In genomic region chr9:130320697-130321080, GRCh38 we compare ENCODE assay signal across 16 cellular contexts. TPM values are rescaled to one million over a fixed set of nuclear protein-coding genes. Genes with fewer than 3 reads are reported as not detected.
A peak's percentile ranks its signal among the peaks of the same experiment; 100 is the strongest.
DNase-seq lines count a peak whose midpoint lies in the region; TF ChIP-seq lines count a peak whose summit lies in the region.
"Had no signal": no experiment of that assay in that cellular context is flagged by ENCODE, and none has a peak within 500 bp of the region (broad histone marks: within the 10 kb centered on the region; RNA-seq: fewer than 3 reads in every experiment).

No MANE protein-coding gene starts in this region.

- DNase-seq in A673 (ENCODE audit: low spot score): peak; percentile 33
- peak; percentile 57 for DNase-seq in NCI-H226
- peak; percentile 19 for DNase-seq in dermis blood vessel endothelial cell
- DNase-seq in mesendoderm: peak; percentile 31
- DNase-seq in immature natural killer cell: no peak
- no peak for DNase-seq in stimulated activated CD4-positive, alpha-beta T cell treated with anti-CD3 and anti-CD28 coated beads, Interleukin-2, amount 100 ng/mL, for 24 hours
- DNase-seq in endothelial cell (ENCODE audit: low spot score): no peak
- DNase-seq in NCI-H1436 treated with DMSO at 0.1 percent for 48 hours (lab: John Stamatoyannopoulos, UW): no peak
- DNase-seq: activated CD4-positive, CD25-positive, alpha-beta regulatory T cell; activated T-cell treated with anti-CD3 and anti-CD28 coated beads, Interleukin-2, amount 50 U/mL, for 24 hours; AML-193; GF-D8; KG1; NCI-H2081; pancreas had no signal

- H3K36me3 Mint-ChIP-seq in immature natural killer cell (no peaks in the 10 kb centered on the region), endothelial cell (ENCODE audit: low read depth, unreplicated experiment) (peaks cover 7% of the 10 kb centered on the region)

- no peaks in the 10 kb centered on the region for H3K79me1 ChIP-seq in mesendoderm (ENCODE audit: low read length)

- H3K27ac Mint-ChIP-seq in immature natural killer cell: no peak overlapping the region
- no peak overlapping the region for H3K27ac Mint-ChIP-seq in endothelial cell (ENCODE audit: unreplicated experiment)
- H3K27ac Mint-ChIP-seq: activated T-cell treated with anti-CD3 and anti-CD28 coated beads, Interleukin-2, amount 50 U/mL, for 24 hours had no signal

- H4K5ac ChIP-seq in mesendoderm (ENCODE audit: low read length): no peak overlapping the region

- intact Hi-C loops in A673 (cut with micrococcal nuclease; ENCODE audit: unreplicated experiment): no loop called here

- POLR2A ChIA-PET in A673 (lab: Charles Lee; ENCODE audit: low non-redundant PET): no interaction called here

- no peak overlapping the region for H3K4ac ChIP-seq in mesendoderm (ENCODE audit: low read depth, low read length)

- H3K4me3 ChIP-seq in A673 (ENCODE audit: low read depth, low read length, poor library complexity, severe bottlenecking) (no peak overlapping the region), mesendoderm (ENCODE audit: low read length) (no peak overlapping the region)
- H3K4me3 ChIP-seq: pancreas had no signal

- H2BK120ac ChIP-seq in mesendoderm (ENCODE audit: low read depth, low read length): no peak overlapping the region

- H3K9ac ChIP-seq in mesendoderm (ENCODE audit: low read length): no peak overlapping the region

- H3K4me2 ChIP-seq in mesendoderm (ENCODE audit: low read length): no peak overlapping the region

- H3K4me3 Mint-ChIP-seq in immature natural killer cell (no peak overlapping the region), endothelial cell (ENCODE audit: unreplicated experiment) (no peak overlapping the region)
- H3K4me3 Mint-ChIP-seq: activated T-cell treated with anti-CD3 and anti-CD28 coated beads, Interleukin-2, amount 50 U/mL, for 24 hours; central memory CD8-positive, alpha-beta T cell had no signal

- CTCF ChIA-PET in A673 (lab: Charles Lee): no interaction called here

- peak; percentile 41; the same call in 1 of the 2 replicates for TF ChIP-seq CTCF in A673 (conservative IDR thresholded peaks at IDR 0.05; ENCODE audit: low read depth, low read length)
- TF ChIP-seq CTCF in endothelial cell (IDR thresholded peaks at IDR 0.05; ENCODE audit: unreplicated experiment): no peak

- H3K4me1 ChIP-seq in A673 (ENCODE audit: insufficient read depth, low read length, poor library complexity, severe bottlenecking) (no peaks in the 10 kb centered on the region), mesendoderm (ENCODE audit: control insufficient read depth, low read depth, low read length) (no peaks in the 10 kb centered on the region)
- H3K4me1 ChIP-seq: pancreas had no signal

- no TSS peak for BruUV-seq in A673 (replicated peaks; lab: Mats Ljungman, UMichigan)

- H3K4me1 Mint-ChIP-seq in immature natural killer cell (no peaks in the 10 kb centered on the region), endothelial cell (ENCODE audit: unreplicated experiment) (peaks cover 3% of the 10 kb centered on the region)

- peaks cover 43% of the 10 kb centered on the region for H3K27me3 ChIP-seq in A673 (replicated peaks; ENCODE audit: insufficient read depth, low read depth, low read length, poor library complexity)
- no peaks in the 10 kb centered on the region for H3K27me3 ChIP-seq in mesendoderm (ENCODE audit: insufficient read depth, low read length, poor library complexity)

- no peak overlapping the region for H3K56ac ChIP-seq in mesendoderm (ENCODE audit: low read length)

- no peak overlapping the region for H2BK5ac ChIP-seq in mesendoderm (ENCODE audit: low read length)

- no peak overlapping the region for H4K8ac ChIP-seq in mesendoderm (ENCODE audit: low read depth, low read length)

- H3K79me2 ChIP-seq in mesendoderm (ENCODE audit: control insufficient read depth, insufficient read depth, low read length): no peaks in the 10 kb centered on the region

- no peaks in the 10 kb centered on the region for H3K36me3 ChIP-seq in A673 (ENCODE audit: insufficient read depth, low read length, poor library complexity, severe bottlenecking)
- no peaks in the 10 kb centered on the region for H3K36me3 ChIP-seq in mesendoderm (ENCODE audit: control insufficient read depth, insufficient read depth, low read length)
- H3K36me3 ChIP-seq: pancreas had no signal

- no peak overlapping the region for H3K23ac ChIP-seq in mesendoderm (ENCODE audit: low read length)

- H3K18ac ChIP-seq in mesendoderm (ENCODE audit: low read length): no peak overlapping the region

- H3K27ac ChIP-seq in A673 (ENCODE audit: low read depth, low read length, poor library complexity, severe bottlenecking): no peak overlapping the region
- H3K27ac ChIP-seq in mesendoderm (ENCODE audit: low read depth, low read length): no peak overlapping the region
- H3K27ac ChIP-seq: pancreas had no signal

- no peak overlapping the region for H2AK5ac ChIP-seq in mesendoderm (ENCODE audit: low read length)

- peaks cover 12 to 18% (median 12%) of the 10 kb centered on the region in 3 donors for H3K27me3 Mint-ChIP-seq in immature natural killer cell (ENCODE audit: low read depth in 3 of 3)
- H3K27me3 Mint-ChIP-seq in endothelial cell (ENCODE audit: unreplicated experiment): peaks cover 1% of the 10 kb centered on the region

- H3K9me3 Mint-ChIP-seq in immature natural killer cell (no peaks in the 10 kb centered on the region), endothelial cell (ENCODE audit: unreplicated experiment) (no peaks in the 10 kb centered on the region)
- H3K9me3 Mint-ChIP-seq: activated T-cell treated with anti-CD3 and anti-CD28 coated beads, Interleukin-2, amount 50 U/mL, for 24 hours; central memory CD8-positive, alpha-beta T cell had no signal

- no peak overlapping the region for H2BK15ac ChIP-seq in mesendoderm (replicated peaks; ENCODE audit: low read depth)

- no peaks in the 10 kb centered on the region for H3K9me3 ChIP-seq in A673 (ENCODE audit: low read depth, low read length, poor library complexity, severe bottlenecking)
- H3K9me3 ChIP-seq: pancreas had no signal

- no CpG with 5 or more reads among the region's 18 CpGs for WGBS in mesendoderm (ENCODE audit: extremely low coverage, insufficient coverage, low lambda C conversion rate)

RNA-seq across cellular contexts. Expression of gene HMCN2, which starts 55.1 kb away (rescaled TPM):
- 0.22 and 0.28 TPM in 2 replicates for total RNA-seq in A673 (2021)
- under 0.01 and 1.0 TPM in 2 replicates for total RNA-seq in dermis blood vessel endothelial cell
- polyA plus RNA-seq in mesendoderm (2013, experiment 1 of 2): 0.46 TPM
- polyA plus RNA-seq in mesendoderm (2013, experiment 2 of 2): 0.57 TPM
- polyA plus RNA-seq in immature natural killer cell: not detected
- 29.6 TPM for total RNA-seq in endothelial cell (ENCODE audit: unreplicated experiment)

Comparison
In these comparisons a context has a peak if more than half of its experiments do, and no peak if none do; other contexts are left out.
1. DNase-seq: peak in A673 (single experiment), NCI-H226 (single experiment), dermis blood vessel endothelial cell (single experiment) and mesendoderm (single experiment); none in immature natural killer cell (0 of 3), stimulated activated CD4-positive, alpha-beta T cell treated with anti-CD3 and anti-CD28 coated beads, Interleukin-2, amount 100 ng/mL, for 24 hours (0 of 2), endothelial cell (single experiment) and NCI-H1436 treated with DMSO at 0.1 percent for 48 hours (single experiment).
2. RNA of gene HMCN2, which starts 55.1 kb away (total RNA-seq): 29.6 TPM in endothelial cell (single experiment); under 0.01 to 1.0 TPM in dermis blood vessel endothelial cell and 0.22 to 0.28 TPM in A673; every median in the first group is over 10 times any median in the second.